In genomic region chr12:120536064-120536791, GRCh38 we compare ENCODE assay signal across 7 cellular contexts. TPM values are rescaled to one million over a fixed set of nuclear protein-coding genes. Genes with fewer than 3 reads are reported as not detected.
A peak's percentile ranks its signal among the peaks of the same experiment; 100 is the strongest.
DNase-seq lines count a peak whose midpoint lies in the region.

No MANE protein-coding gene starts in this region.

- H3K9ac ChIP-seq in HUES6 (ENCODE audit: low read length) (no peak overlapping the region), iPS-20b (ENCODE audit: low read depth, low read length) (peak overlapping the region; percentile 77; the same call in 1 of the 2 replicates)

- H3K36me3 Mint-ChIP-seq in activated T-helper 1 cell treated with anti-CD3 and anti-CD28 coated beads, Interleukin-12 subunit alpha, Interleukin-12 subunit beta, Interleukin-2, Interleukin-4 antibody, amounts not matched to agents 30 ng/mL and 10 ng/mL and 1 ng/mL, durations not matched to agents 14 hours and 24 hours and 36 hours (ENCODE audit: low read depth): peaks cover 25% of the 10 kb centered on the region

- H3K27ac ChIP-seq in HUES6 (ENCODE audit: low read depth, low read length) (no peak overlapping the region), iPS-20b (ENCODE audit: low read length) (no peak overlapping the region)

- H3K9me3 Mint-ChIP-seq in activated T-helper 1 cell treated with anti-CD3 and anti-CD28 coated beads, Interleukin-12 subunit alpha, Interleukin-12 subunit beta, Interleukin-2, Interleukin-4 antibody, amounts not matched to agents 30 ng/mL and 10 ng/mL and 1 ng/mL, durations not matched to agents 14 hours and 24 hours and 36 hours: no peaks in the 10 kb centered on the region

- peak overlapping the region; percentile 96 for H3K4me3 Mint-ChIP-seq in activated T-helper 1 cell treated with anti-CD3 and anti-CD28 coated beads, Interleukin-12 subunit alpha, Interleukin-12 subunit beta, Interleukin-2, Interleukin-4 antibody, amounts not matched to agents 30 ng/mL and 10 ng/mL and 1 ng/mL, durations not matched to agents 14 hours and 24 hours and 36 hours

- H3K9me3 ChIP-seq in HUES6 (ENCODE audit: control insufficient read depth, insufficient read depth, low read depth, low read length) (no peaks in the 10 kb centered on the region), iPS-20b (ENCODE audit: insufficient read depth, low read depth, low read length) (no peaks in the 10 kb centered on the region)

- H3K36me3 ChIP-seq in HUES6 (ENCODE audit: control insufficient read depth, insufficient read depth, low read length): peaks cover 21% of the 10 kb centered on the region
- H3K36me3 ChIP-seq in iPS-20b (ENCODE audit: insufficient read depth, low read depth, low read length): peaks cover 40% of the 10 kb centered on the region

- H3K4me1 ChIP-seq in HUES6 (ENCODE audit: control insufficient read depth, insufficient read depth, low read length) (peaks cover 23% of the 10 kb centered on the region), iPS-20b (ENCODE audit: insufficient read depth, low read length) (peaks cover 24% of the 10 kb centered on the region)

- peaks cover 50% of the 10 kb centered on the region for H3K4me1 Mint-ChIP-seq in activated T-helper 1 cell treated with anti-CD3 and anti-CD28 coated beads, Interleukin-12 subunit alpha, Interleukin-12 subunit beta, Interleukin-2, Interleukin-4 antibody, amounts not matched to agents 30 ng/mL and 10 ng/mL and 1 ng/mL, durations not matched to agents 14 hours and 24 hours and 36 hours (ENCODE audit: low read depth)

- no peaks in the 10 kb centered on the region for H3K27me3 ChIP-seq in HUES6 (ENCODE audit: control insufficient read depth, insufficient read depth, low read length)
- H3K27me3 ChIP-seq in iPS-20b (ENCODE audit: insufficient read depth, low read length): no peaks in the 10 kb centered on the region

- intact Hi-C loops in activated T-helper 1 cell treated with anti-CD3 and anti-CD28 coated beads, Interleukin-12 subunit alpha, Interleukin-12 subunit beta, Interleukin-2, Interleukin-4 antibody, amounts not matched to agents 30 ng/mL and 10 ng/mL and 1 ng/mL, durations not matched to agents 14 hours and 24 hours and 36 hours (cut with micrococcal nuclease): loop anchor here (5.0 to 10.0 kb wide), 2 partner anchors 426 to 1269 kb away; partner anchors contain the start of gene SETD1B

- peak overlapping the region; percentile 91 for H3K4me3 ChIP-seq in HUES6 (ENCODE audit: low read depth, low read length)
- peak overlapping the region; percentile 81 for H3K4me3 ChIP-seq in iPS-20b (ENCODE audit: low read length)

- H3K27me3 Mint-ChIP-seq in activated T-helper 1 cell treated with anti-CD3 and anti-CD28 coated beads, Interleukin-12 subunit alpha, Interleukin-12 subunit beta, Interleukin-2, Interleukin-4 antibody, amounts not matched to agents 30 ng/mL and 10 ng/mL and 1 ng/mL, durations not matched to agents 14 hours and 24 hours and 36 hours (ENCODE audit: insufficient read depth): no peaks in the 10 kb centered on the region

- peak overlapping the region; percentile 52 for H3K27ac Mint-ChIP-seq in activated T-helper 1 cell treated with anti-CD3 and anti-CD28 coated beads, Interleukin-12 subunit alpha, Interleukin-12 subunit beta, Interleukin-2, Interleukin-4 antibody, amounts not matched to agents 30 ng/mL and 10 ng/mL and 1 ng/mL, durations not matched to agents 14 hours and 24 hours and 36 hours

- peak; percentile 22 for DNase-seq in activated T-helper 1 cell treated with anti-CD3 and anti-CD28 coated beads, Interleukin-12 subunit alpha, Interleukin-12 subunit beta, Interleukin-2, Interleukin-4 antibody, amounts not matched to agents 30 ng/mL and 10 ng/mL and 1 ng/mL, durations not matched to agents 14 hours and 24 hours and 36 hours (ENCODE audit: low spot score)
- peak; percentile 5 for DNase-seq in stimulated activated naive CD4-positive, alpha-beta T cell treated with Interleukin-2 at 50 U/mL for 16 hours (lab: John Stamatoyannopoulos, UW)
- DNase-seq in pons (ENCODE audit: low spot score): no peak
- no peak for DNase-seq in NCI-H146 (lab: John Stamatoyannopoulos, UW)
- no peak for DNase-seq in nucleus accumbens (lab: John Stamatoyannopoulos, UW)

RNA-seq across cellular contexts. Expression of gene RNF10, which starts 2.1 kb away (rescaled TPM):
- total RNA-seq in activated T-helper 1 cell treated with anti-CD3 and anti-CD28 coated beads, Interleukin-12 subunit alpha, Interleukin-12 subunit beta, Interleukin-2, Interleukin-4 antibody, amounts not matched to agents 30 ng/mL and 10 ng/mL and 1 ng/mL, durations not matched to agents 14 hours and 24 hours and 36 hours: 170 and 181 TPM in 2 replicates

RNA-seq across cellular contexts. Expression of gene COQ5, which starts 7.3 kb away (rescaled TPM):
- 27.8 and 29.8 TPM in 2 replicates for total RNA-seq in activated T-helper 1 cell treated with anti-CD3 and anti-CD28 coated beads, Interleukin-12 subunit alpha, Interleukin-12 subunit beta, Interleukin-2, Interleukin-4 antibody, amounts not matched to agents 30 ng/mL and 10 ng/mL and 1 ng/mL, durations not matched to agents 14 hours and 24 hours and 36 hours

RNA-seq across cellular contexts. Expression of gene DYNLL1, which starts 40.3 kb away (rescaled TPM):
- 341 and 356 TPM in 2 replicates for total RNA-seq in activated T-helper 1 cell treated with anti-CD3 and anti-CD28 coated beads, Interleukin-12 subunit alpha, Interleukin-12 subunit beta, Interleukin-2, Interleukin-4 antibody, amounts not matched to agents 30 ng/mL and 10 ng/mL and 1 ng/mL, durations not matched to agents 14 hours and 24 hours and 36 hours

RNA-seq across cellular contexts. Expression of gene POP5, which starts 45.0 kb away (rescaled TPM):
- 83.3 and 85.0 TPM in 2 replicates for total RNA-seq in activated T-helper 1 cell treated with anti-CD3 and anti-CD28 coated beads, Interleukin-12 subunit alpha, Interleukin-12 subunit beta, Interleukin-2, Interleukin-4 antibody, amounts not matched to agents 30 ng/mL and 10 ng/mL and 1 ng/mL, durations not matched to agents 14 hours and 24 hours and 36 hours

Comparison
In these comparisons a context has a peak if more than half of its experiments do, and no peak if none do; other contexts are left out.
1. DNase-seq: peak in activated T-helper 1 cell treated with anti-CD3 and anti-CD28 coated beads, Interleukin-12 subunit alpha, Interleukin-12 subunit beta, Interleukin-2, Interleukin-4 antibody, amounts not matched to agents 30 ng/mL and 10 ng/mL and 1 ng/mL, durations not matched to agents 14 hours and 24 hours and 36 hours (single experiment) and stimulated activated naive CD4-positive, alpha-beta T cell treated with Interleukin-2 at 50 U/mL for 16 hours (single experiment); none in pons (single experiment), NCI-H146 (single experiment) and nucleus accumbens (0 of 56).